ENCODE assay signal across 8 cellular contexts in the genomic region with DNA sequence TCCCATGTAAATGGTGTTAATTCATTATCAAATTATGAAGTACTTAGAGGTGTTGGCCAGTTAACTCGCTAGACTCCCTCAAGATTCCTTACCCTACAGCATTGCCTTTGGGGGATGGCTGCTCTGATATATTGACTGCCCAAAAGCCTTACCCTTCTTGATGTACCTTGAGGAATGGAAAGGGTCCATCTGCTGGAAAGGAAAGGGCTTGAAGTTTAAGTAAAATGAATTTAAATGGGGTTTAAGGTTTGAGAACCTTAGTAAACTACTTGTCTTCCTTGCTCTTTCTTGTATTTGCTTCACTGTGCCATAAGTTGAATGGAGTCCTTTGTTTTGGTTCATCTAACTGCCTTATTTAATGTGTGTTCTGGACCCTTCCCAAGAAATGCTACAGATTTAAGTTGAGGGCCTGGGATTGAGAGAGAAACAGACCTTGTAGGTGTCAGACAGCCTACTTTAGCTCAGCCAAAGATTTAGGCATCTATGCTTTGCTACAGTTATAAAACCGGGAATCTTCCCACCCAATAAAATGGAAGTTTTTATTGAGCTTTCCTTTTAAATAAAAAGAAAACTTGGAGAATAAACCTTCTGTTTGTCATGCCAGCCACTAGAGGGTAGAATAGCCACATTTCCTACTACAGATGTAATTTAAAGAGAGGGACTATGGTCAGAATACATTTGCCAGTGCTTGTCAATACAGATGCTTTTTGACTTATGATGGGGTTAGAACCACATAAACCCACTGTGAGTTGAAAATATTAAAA. TPM values are rescaled to one million over a fixed set of nuclear protein-coding genes. Genes with fewer than 3 reads are reported as not detected.
A peak's percentile ranks its signal among the peaks of the same experiment; 100 is the strongest.
DNase-seq lines count a peak whose midpoint lies in the region; ATAC-seq and TF ChIP-seq lines count a peak whose summit lies in the region.

No MANE protein-coding gene starts in this region.

- H3K4me2 ChIP-seq in hepatocyte, result peak overlapping the region; percentile 23
- peak overlapping the region; percentile 16 for H3K4me2 ChIP-seq in smooth muscle cell

- H3K27me3 Mint-ChIP-seq in T-cell, result no peaks in the 10 kb centered on the region

- CTCF ChIA-PET in T-cell (lab: Charles Lee), result interaction anchor here (0.6 to 1.4 kb wide), 6 partner anchors 12 to 411 kb away, joined by 3 to 4 read pairs (median 3); no protein-coding TSS in a partner anchor

- H3K4me3 Mint-ChIP-seq in T-cell, result no peak overlapping the region

- no peak overlapping the region for H3K9ac ChIP-seq in smooth muscle cell (ENCODE audit: low read depth)

- no peak overlapping the region for H3K4me3 ChIP-seq in ascending aorta
- no peak overlapping the region for H3K4me3 ChIP-seq in hepatocyte
- no peak overlapping the region for H3K4me3 ChIP-seq in smooth muscle cell

- peak; percentile 66 to 67 (median 67) for TF ChIP-seq CTCF in ascending aorta (IDR thresholded peaks at IDR 0.05)
- TF ChIP-seq CTCF in hepatocyte (IDR thresholded peaks at IDR 0.05; ENCODE audit: poor library complexity), result peak; percentile 81
- peak; percentile 81 for TF ChIP-seq CTCF in smooth muscle cell (IDR thresholded peaks at IDR 0.05; ENCODE audit: borderline replicate concordance, insufficient read depth, poor library complexity, severe bottlenecking)

- H3K4me1 ChIP-seq in ascending aorta, result peaks cover 0 to 14% of the 10 kb centered on the region in 2 donors
- peaks cover 7% of the 10 kb centered on the region for H3K4me1 ChIP-seq in hepatocyte (ENCODE audit: insufficient read depth)
- peaks cover 22% of the 10 kb centered on the region for H3K4me1 ChIP-seq in smooth muscle cell (ENCODE audit: low read depth)

- H3K9me3 ChIP-seq in ascending aorta (peaks cover 0 to under 1% of the 10 kb centered on the region in 2 donors), hepatocyte (ENCODE audit: low read depth) (no peaks in the 10 kb centered on the region), smooth muscle cell (replicated peaks; ENCODE audit: low read depth) (no peaks in the 10 kb centered on the region)

- POLR2A ChIA-PET in T-cell (lab: Charles Lee), result no interaction called here

- H3K27ac Mint-ChIP-seq in T-cell, result no peak overlapping the region

- H3K9me3 Mint-ChIP-seq in T-cell, result no peaks in the 10 kb centered on the region

- H3K9me2 ChIP-seq in hepatocyte (replicated peaks; ENCODE audit: insufficient read depth), result no peaks in the 10 kb centered on the region

- H4K20me1 ChIP-seq in hepatocyte (ENCODE audit: insufficient read depth, poor library complexity, severe bottlenecking), result no peaks in the 10 kb centered on the region
- peaks cover 2% of the 10 kb centered on the region for H4K20me1 ChIP-seq in smooth muscle cell (ENCODE audit: low read depth)

- intact Hi-C loops in ascending aorta (cut with DNase I), result loop anchor here (5.0 to 10.0 kb wide), 3 partner anchors 164 to 319 kb away; no protein-coding TSS in a partner anchor

- H2AFZ ChIP-seq in hepatocyte (no peak overlapping the region), smooth muscle cell (ENCODE audit: low read depth) (no peak overlapping the region)

- H3F3A ChIP-seq in smooth muscle cell (ENCODE audit: low read depth), result peaks cover 36% of the 10 kb centered on the region

- peak; percentile 57 for ATAC-seq in GM21786 (IDR thresholded peaks at IDR 0.05; ENCODE audit: unreplicated experiment)
- ATAC-seq in T-cell (replicated peaks in 1 of 4), result no peak

- H3K36me3 Mint-ChIP-seq in T-cell, result peaks cover 3% of the 10 kb centered on the region

- no peaks in the 10 kb centered on the region for H3K27me3 ChIP-seq in ascending aorta
- H3K27me3 ChIP-seq in hepatocyte, result no peaks in the 10 kb centered on the region
- no peaks in the 10 kb centered on the region for H3K27me3 ChIP-seq in smooth muscle cell (ENCODE audit: low read depth)

- WGBS in hepatocyte (ENCODE audit: low lambda C conversion rate, missing lambda C conversion rate), result 28% methylated on average over 2 of the region's 2 CpGs
- WGBS in smooth muscle cell (ENCODE audit: low lambda C conversion rate), result 34% methylated on average over 2 of the region's 2 CpGs

- H3K79me2 ChIP-seq in hepatocyte (peaks cover 8% of the 10 kb centered on the region), smooth muscle cell (ENCODE audit: low read depth) (peaks cover 12% of the 10 kb centered on the region)

- peak; percentile 30 for DNase-seq in DMS114 treated with DMSO at 0.1 percent for 48 hours (lab: John Stamatoyannopoulos, UW; ENCODE audit: unreplicated experiment)
- peak; percentile 43 for DNase-seq in NCI-H1694 (lab: John Stamatoyannopoulos, UW)
- no peak for DNase-seq in ascending aorta (ENCODE audit: low spot score in 2 of 2)
- peak; percentile 67 for DNase-seq in hepatocyte (ENCODE audit: low spot score)
- no peak for DNase-seq in smooth muscle cell (lab: John Stamatoyannopoulos, UW; ENCODE audit: unreplicated experiment)
- no peak for DNase-seq in stimulated activated CD4-positive, alpha-beta T cell treated with anti-CD3 and anti-CD28 coated beads, Interleukin-2, amount 100 ng/mL, for 48 hours
- DNase-seq in T-cell, result no peak

- H3K36me3 ChIP-seq in ascending aorta (peaks cover 0 to 10% of the 10 kb centered on the region in 2 donors), hepatocyte (replicated peaks; ENCODE audit: insufficient read depth, low read depth) (no peaks in the 10 kb centered on the region), smooth muscle cell (ENCODE audit: low read depth) (no peaks in the 10 kb centered on the region)

- H3K27ac ChIP-seq in ascending aorta, result peak overlapping the region; percentile 78 to 82
- peak overlapping the region; percentile 64 for H3K27ac ChIP-seq in hepatocyte
- peak overlapping the region; percentile 95 for H3K27ac ChIP-seq in smooth muscle cell (ENCODE audit: low read depth)

- peaks cover 1 to 6% (median 4%) of the 10 kb centered on the region in 3 donors for H3K4me1 Mint-ChIP-seq in T-cell

RNA-seq across cellular contexts. Expression of a gene that starts 25.3 kb away (rescaled TPM):
- total RNA-seq in ascending aorta, result 9.2 TPM
- 6.9 and 11.8 TPM in 2 replicates for total RNA-seq in hepatocyte
- polyA plus RNA-seq in hepatocyte, result 17.0 and 19.2 TPM in 2 replicates
- 11.6 and 19.2 TPM in 2 replicates for total RNA-seq in smooth muscle cell
- 19.7 and 24.1 TPM in 2 replicates for polyA plus RNA-seq in smooth muscle cell
- total RNA-seq in T-cell, result 10 to 100 TPM; 16.2 to 22.0 (median 18.3) TPM

Comparison
In these comparisons a context has a peak if more than half of its experiments do, and no peak if none do; other contexts are left out.
1. DNase-seq: peak in DMS114 treated with DMSO at 0.1 percent for 48 hours (single experiment), NCI-H1694 (single experiment) and hepatocyte (single experiment); none in ascending aorta (0 of 2), smooth muscle cell (single experiment), stimulated activated CD4-positive, alpha-beta T cell treated with anti-CD3 and anti-CD28 coated beads, Interleukin-2, amount 100 ng/mL, for 48 hours (0 of 2) and T-cell (0 of 34).
2. Peak in every context shown above with its lines, with median percentiles within 50 percentile points of each other: H3K27ac ChIP-seq and CTCF ChIP-seq.